Comparison of ENCODE assay signal across 8 cellular contexts in the genomic region with DNA sequence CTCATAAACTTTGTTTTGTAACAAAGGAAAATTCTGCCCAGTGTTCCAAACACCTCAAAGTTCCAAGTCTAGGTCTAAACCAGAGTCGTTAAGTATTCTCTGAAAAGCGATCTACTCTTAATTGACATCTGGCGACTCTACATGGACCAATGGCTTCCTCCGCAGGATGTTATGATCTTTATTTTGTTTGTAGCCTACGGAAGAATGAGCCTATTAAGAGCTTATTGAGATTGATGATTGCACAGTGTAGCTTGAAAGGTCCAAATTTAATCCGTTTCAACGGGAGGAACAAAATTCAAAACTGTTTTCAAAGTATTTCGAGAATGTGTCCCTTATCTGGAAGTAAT.
DNase-seq lines count a peak whose midpoint lies in the region; ATAC-seq and TF ChIP-seq lines count a peak whose summit lies in the region.

No MANE protein-coding gene starts in this region.

- H3K4me3 ChIP-seq in IMR-90 (ENCODE audit: insufficient read depth, low read depth, low read length): peak overlapping the region; percentile 72
- peak overlapping the region; percentile 90 for H3K4me3 ChIP-seq in endodermal cell (ENCODE audit: low read length)

- no peaks in the 10 kb centered on the region for H3K27me3 ChIP-seq in IMR-90 (ENCODE audit: control insufficient read depth, insufficient read depth, low read length)
- no peaks in the 10 kb centered on the region for H3K27me3 ChIP-seq in endodermal cell (ENCODE audit: control insufficient read depth, insufficient read depth, low read length, poor library complexity, severe bottlenecking)

- peaks cover 14% of the 10 kb centered on the region for H3K9me3 Mint-ChIP-seq in endodermal cell
- peaks cover 32% of the 10 kb centered on the region for H3K9me3 Mint-ChIP-seq in nephron progenitor cell

- H2BK15ac ChIP-seq in IMR-90 (ENCODE audit: low read depth, low read length): peak overlapping the region; percentile 24; the same call in 1 of the 3 replicates

- H3K4me1 ChIP-seq in IMR-90 (ENCODE audit: control insufficient read depth, insufficient read depth, low read length): no peaks in the 10 kb centered on the region; the same call in 1 of the 2 replicates
- peaks cover 4% of the 10 kb centered on the region for H3K4me1 ChIP-seq in endodermal cell (ENCODE audit: control insufficient read depth, insufficient read depth, low read length)

- no peak for TF ChIP-seq RAD21 in IMR-90 (IDR thresholded peaks at IDR 0.05; ENCODE audit: low read length)

- peak overlapping the region; percentile 86 for H2BK5ac ChIP-seq in IMR-90 (ENCODE audit: low read depth, low read length, poor library complexity, severe bottlenecking)

- H3K18ac ChIP-seq in IMR-90 (ENCODE audit: low read depth, low read length): peak overlapping the region; percentile 15; the same call in 1 of the 2 replicates

- POLR2A ChIA-PET in IMR-90 (lab: Charles Lee; ENCODE audit: unreplicated experiment): interaction anchor here (0.6 kb wide), 1 partner anchor 258 kb away, joined by 3 read pairs; no protein-coding TSS in a partner anchor

- CTCF ChIA-PET in IMR-90 (lab: Yijun Ruan, JAX): interaction anchor here (0.7 to 1.2 kb wide), 3 partner anchors 10 to 136 kb away, joined by 4 to 5 read pairs (median 4); no protein-coding TSS in a partner anchor

- H3K27me3 Mint-ChIP-seq in endodermal cell (ENCODE audit: insufficient read depth) (no peaks in the 10 kb centered on the region), nephron progenitor cell (ENCODE audit: low read depth, poor library complexity) (no peaks in the 10 kb centered on the region)

- H4K8ac ChIP-seq in IMR-90 (ENCODE audit: low read depth in 2 of 2, low read length in 2 of 2): peak overlapping the region; percentile 60 to 81

- H3K56ac ChIP-seq in IMR-90 (ENCODE audit: extremely low read depth, insufficient read depth, low read length): peak overlapping the region; percentile 78

- H3K4ac ChIP-seq in IMR-90 (ENCODE audit: low read depth, low read length): peak overlapping the region; percentile 85

- H3K4me2 ChIP-seq in IMR-90 (ENCODE audit: low read depth, low read length): peak overlapping the region; percentile 89

- H3K36me3 Mint-ChIP-seq in endodermal cell (ENCODE audit: low read depth) (peaks cover 29% of the 10 kb centered on the region), nephron progenitor cell (ENCODE audit: low read depth) (peaks cover 36% of the 10 kb centered on the region)

- H2BK120ac ChIP-seq in IMR-90 (ENCODE audit: low read depth, low read length): 0 out of 2 replicates have a peak overlapping the region, but pooled peaks have one; percentile 36

- H3K36me3 ChIP-seq in IMR-90 (ENCODE audit: control insufficient read depth, insufficient read depth, low read length) (peaks cover 2% of the 10 kb centered on the region; the same call in 1 of the 2 replicates), endodermal cell (ENCODE audit: control insufficient read depth, insufficient read depth, low read length) (peaks cover 19% of the 10 kb centered on the region)

- 0% methylated on average over 1 of the region's 8 CpGs; no CpG with 5 or more reads in 1 of the 2 experiments for WGBS in IMR-90 (ENCODE audit: extremely low coverage in 2 of 2, insufficient read length in 1 of 2), 2 experiments
- WGBS in endodermal cell (ENCODE audit: insufficient coverage in 1 of 2, insufficient read length in 1 of 2), 2 experiments: 0 to 1% methylated on average over 5 to 8 of the region's 8 CpGs

- H3K9ac ChIP-seq in IMR-90 (ENCODE audit: low read depth, low read length): peak overlapping the region; percentile 79
- H3K9ac ChIP-seq in endodermal cell (ENCODE audit: extremely low read depth, low read length, poor library complexity, severe bottlenecking): peak overlapping the region; percentile 93

- dilution Hi-C loops in IMR-90 (cut with HindIII; ENCODE audit: low sequenced_read_pairs, unreplicated experiment): no loop called here

- TF ChIP-seq POLR2A in IMR-90 (IDR thresholded peaks at IDR 0.05; ENCODE audit: low read depth, low read length): no peak

- H4K5ac ChIP-seq in IMR-90 (ENCODE audit: low read depth, low read length): peak overlapping the region; percentile 35

- peak; percentile 54 for DNase-seq in EL
- DNase-seq in IMR-90: peak; percentile 34
- peak; percentile 25 for DNase-seq in SHP77 treated with DMSO at 0.1 percent for 48 hours (lab: John Stamatoyannopoulos, UW)
- DNase-seq in endodermal cell: no peak
- no peak for DNase-seq in nephron progenitor cell
- no peak for DNase-seq in left lobe of liver (ENCODE audit: low spot score)

- H4K20me1 ChIP-seq in IMR-90 (ENCODE audit: insufficient read depth, low read length): peaks cover 16% of the 10 kb centered on the region; the same call in 1 of the 2 replicates

- H3K79me1 ChIP-seq in IMR-90 (ENCODE audit: low read depth in 1 of 2, low read length in 2 of 2): peaks cover 7 to 36% of the 10 kb centered on the region in 2 experiments; a peak in 3 of 4 replicates

- peaks cover 35% of the 10 kb centered on the region for H3K4me1 Mint-ChIP-seq in endodermal cell
- peaks cover 50% of the 10 kb centered on the region for H3K4me1 Mint-ChIP-seq in nephron progenitor cell

- peak overlapping the region; percentile 57 for H3K23ac ChIP-seq in IMR-90 (ENCODE audit: low read depth, low read length)

- no TSS peak for BruUV-seq in IMR-90 (replicated peaks; lab: Mats Ljungman, UMichigan)

- H3K9me3 ChIP-seq in IMR-90 (ENCODE audit: control insufficient read depth, insufficient read depth, low read length): no peaks in the 10 kb centered on the region
- peaks cover 14% of the 10 kb centered on the region for H3K9me3 ChIP-seq in endodermal cell (ENCODE audit: control insufficient read depth, low read length)

- no peak for TF ChIP-seq CTCF in IMR-90 (conservative IDR thresholded peaks at IDR 0.05; ENCODE audit: low read depth, low read length)
- no peak for TF ChIP-seq CTCF in endodermal cell (conservative IDR thresholded peaks at IDR 0.05)
- no peak for TF ChIP-seq CTCF in nephron progenitor cell (IDR thresholded peaks at IDR 0.05)

- peak overlapping the region; percentile 80 for H3K27ac ChIP-seq in IMR-90 (ENCODE audit: insufficient read depth, low read length)
- H3K27ac ChIP-seq in endodermal cell (ENCODE audit: low read depth, low read length): peak overlapping the region; percentile 97

- H2AK5ac ChIP-seq in IMR-90 (ENCODE audit: low read depth, low read length): peak overlapping the region; percentile 40; the same call in 1 of the 2 replicates

- peak overlapping the region; percentile 85 for H3K14ac ChIP-seq in IMR-90 (replicated peaks; ENCODE audit: low read depth, low read length)

- peak overlapping the region; percentile 86 for H4K91ac ChIP-seq in IMR-90 (ENCODE audit: insufficient read depth, low read depth, low read length)

- H3K27ac Mint-ChIP-seq in endodermal cell: peak overlapping the region; percentile 97
- H3K27ac Mint-ChIP-seq in nephron progenitor cell: peak overlapping the region; percentile 100

- H3K9me1 ChIP-seq in IMR-90 (ENCODE audit: insufficient read depth, low read length): no peaks in the 10 kb centered on the region

- no peak overlapping the region for H2BK20ac ChIP-seq in IMR-90 (ENCODE audit: low read depth, low read length)

- H3K4me3 Mint-ChIP-seq in endodermal cell (peak overlapping the region; percentile 85), nephron progenitor cell (peak overlapping the region; percentile 100)

- in situ Hi-C loops in IMR-90 (cut with MboI; ENCODE audit: low sequenced_read_pairs): no loop called here

- peak overlapping the region; percentile 96 for H2AK9ac ChIP-seq in IMR-90 (replicated peaks; ENCODE audit: low read depth, low read length, poor library complexity)

- ATAC-seq in IMR-90 (ENCODE audit: low read depth) (no peak), GM19328 (IDR thresholded peaks at IDR 0.05; ENCODE audit: unreplicated experiment) (no peak), left lobe of liver (no peak), HG03280 (IDR thresholded peaks at IDR 0.05; ENCODE audit: unreplicated experiment) (no peak)

- peak overlapping the region; percentile 96 for H2AFZ ChIP-seq in IMR-90 (replicated peaks; ENCODE audit: low read length, poor library complexity)

- intact Hi-C loops in IMR-90 (cut with micrococcal nuclease): no loop called here

TF ChIP-seq in IMR-90, 13 proteins besides CTCF, POLR2A, EP300 and RAD21:
- TF ChIP-seq MXI1 (IDR thresholded peaks at IDR 0.05; ENCODE audit: borderline replicate concordance, low read depth, low read length) (no peak), RFX5 (IDR thresholded peaks at IDR 0.05; ENCODE audit: low read depth, low read length) (no peak), RCOR1 (IDR thresholded peaks at IDR 0.05; ENCODE audit: insufficient replicate concordance, low read length) (no peak), BHLHE40 (IDR thresholded peaks at IDR 0.05; ENCODE audit: low read depth, low read length) (no peak), SMC3 (IDR thresholded peaks at IDR 0.05; ENCODE audit: low read depth, low read length) (no peak), CEBPB (IDR thresholded peaks at IDR 0.05; ENCODE audit: low read depth, low read length) (no peak), CHD1 (IDR thresholded peaks at IDR 0.05; ENCODE audit: low read depth, low read length) (no peak), MAFK (IDR thresholded peaks at IDR 0.05; ENCODE audit: low read depth, low read length) (no peak), FOS (IDR thresholded peaks at IDR 0.05; ENCODE audit: low read depth, low read length) (no peak), NFE2L2 (IDR thresholded peaks at IDR 0.05; ENCODE audit: low read depth, low read length) (no peak), MAZ (IDR thresholded peaks at IDR 0.05; ENCODE audit: borderline replicate concordance, low read depth, low read length) (no peak)
- TF ChIP-seq, protein P1, sequence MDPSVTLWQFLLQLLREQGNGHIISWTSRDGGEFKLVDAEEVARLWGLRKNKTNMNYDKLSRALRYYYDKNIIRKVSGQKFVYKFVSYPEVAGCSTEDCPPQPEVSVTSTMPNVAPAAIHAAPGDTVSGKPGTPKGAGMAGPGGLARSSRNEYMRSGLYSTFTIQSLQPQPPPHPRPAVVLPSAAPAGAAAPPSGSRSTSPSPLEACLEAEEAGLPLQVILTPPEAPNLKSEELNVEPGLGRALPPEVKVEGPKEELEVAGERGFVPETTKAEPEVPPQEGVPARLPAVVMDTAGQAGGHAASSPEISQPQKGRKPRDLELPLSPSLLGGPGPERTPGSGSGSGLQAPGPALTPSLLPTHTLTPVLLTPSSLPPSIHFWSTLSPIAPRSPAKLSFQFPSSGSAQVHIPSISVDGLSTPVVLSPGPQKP (IDR thresholded peaks at IDR 0.05; ENCODE audit: borderline replicate concordance, low read depth, low read length): no peak
- TF ChIP-seq, protein P2, sequence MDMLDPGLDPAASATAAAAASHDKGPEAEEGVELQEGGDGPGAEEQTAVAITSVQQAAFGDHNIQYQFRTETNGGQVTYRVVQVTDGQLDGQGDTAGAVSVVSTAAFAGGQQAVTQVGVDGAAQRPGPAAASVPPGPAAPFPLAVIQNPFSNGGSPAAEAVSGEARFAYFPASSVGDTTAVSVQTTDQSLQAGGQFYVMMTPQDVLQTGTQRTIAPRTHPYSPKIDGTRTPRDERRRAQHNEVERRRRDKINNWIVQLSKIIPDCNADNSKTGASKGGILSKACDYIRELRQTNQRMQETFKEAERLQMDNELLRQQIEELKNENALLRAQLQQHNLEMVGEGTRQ (IDR thresholded peaks at IDR 0.05; ENCODE audit: low read depth, low read length): no peak

Comparison
In these comparisons a context has a peak if more than half of its experiments do, and no peak if none do; other contexts are left out.
1. DNase-seq: peak in EL (single experiment), IMR-90 (single experiment) and SHP77 treated with DMSO at 0.1 percent for 48 hours (single experiment); none in endodermal cell (single experiment), nephron progenitor cell (single experiment) and left lobe of liver (single experiment).